In genomic region chr12:56143225-56143624, GRCh38 we compare ENCODE assay signal across 12 cellular contexts. TPM values are rescaled to one million over a fixed set of nuclear protein-coding genes. Genes with fewer than 3 reads are reported as not detected.
DNase-seq lines count a peak whose midpoint lies in the region; ATAC-seq and TF ChIP-seq lines count a peak whose summit lies in the region.
"Had no signal": no experiment of that assay in that cellular context is flagged by ENCODE, and none has a peak within 500 bp of the region (broad histone marks: within the 10 kb centered on the region; RNA-seq: fewer than 3 reads in every experiment).

No MANE protein-coding gene starts in this region.

- H3K4me3 ChIP-seq in lung, result no peak overlapping the region
- no peak overlapping the region for H3K4me3 ChIP-seq in subcutaneous abdominal adipose tissue (ENCODE audit: low read depth in 1 of 5, low read length in 5 of 5)

- H3K27ac Mint-ChIP-seq in activated T-helper 1 cell treated with anti-CD3 and anti-CD28 coated beads, Interleukin-12 subunit alpha, Interleukin-12 subunit beta, Interleukin-2, Interleukin-4 antibody, amounts not matched to agents 30 ng/mL and 10 ng/mL and 1 ng/mL, durations not matched to agents 14 hours and 24 hours and 36 hours, result peak overlapping the region; percentile 70

- WGBS in lung, 2 donors, result 48 to 58% methylated on average over 4 of the region's 4 CpGs

- peaks cover 20 to 41% of the 10 kb centered on the region in 2 donors for H3K36me3 ChIP-seq in lung (ENCODE audit: control insufficient read depth in 2 of 2, insufficient read depth in 2 of 2, low read length in 2 of 2)
- H3K36me3 ChIP-seq in subcutaneous abdominal adipose tissue (ENCODE audit: control insufficient read depth in 5 of 5, insufficient read depth in 5 of 5, low read length in 5 of 5), result peaks cover 7 to 69% (median 58%) of the 10 kb centered on the region in 5 donors

- no peaks in the 10 kb centered on the region for H3K27me3 ChIP-seq in lung (ENCODE audit: control insufficient read depth, insufficient read depth)
- H3K27me3 ChIP-seq in subcutaneous abdominal adipose tissue (ENCODE audit: control insufficient read depth in 5 of 5, insufficient read depth in 4 of 5, low read length in 5 of 5), result no peaks in the 10 kb centered on the region

- H3K36me3 Mint-ChIP-seq in activated T-cell treated with anti-CD3 and anti-CD28 coated beads, Interleukin-2, amount 50 U/mL, for 4 hours (ENCODE audit: insufficient read depth), result peaks cover 48% of the 10 kb centered on the region
- peaks cover 61% of the 10 kb centered on the region for H3K36me3 Mint-ChIP-seq in activated T-helper 1 cell treated with anti-CD3 and anti-CD28 coated beads, Interleukin-12 subunit alpha, Interleukin-12 subunit beta, Interleukin-2, Interleukin-4 antibody, amounts not matched to agents 30 ng/mL and 10 ng/mL and 1 ng/mL, durations not matched to agents 14 hours and 24 hours and 36 hours (ENCODE audit: low read depth)

- H3K4me3 Mint-ChIP-seq in activated T-cell treated with anti-CD3 and anti-CD28 coated beads, Interleukin-2, amount 50 U/mL, for 4 hours, result no peak overlapping the region
- H3K4me3 Mint-ChIP-seq in activated T-helper 1 cell treated with anti-CD3 and anti-CD28 coated beads, Interleukin-12 subunit alpha, Interleukin-12 subunit beta, Interleukin-2, Interleukin-4 antibody, amounts not matched to agents 30 ng/mL and 10 ng/mL and 1 ng/mL, durations not matched to agents 14 hours and 24 hours and 36 hours, result no peak overlapping the region

- peaks cover 41% of the 10 kb centered on the region for H3K4me1 Mint-ChIP-seq in activated T-cell treated with anti-CD3 and anti-CD28 coated beads, Interleukin-2, amount 50 U/mL, for 4 hours (ENCODE audit: low read depth)
- peaks cover 25% of the 10 kb centered on the region for H3K4me1 Mint-ChIP-seq in activated T-helper 1 cell treated with anti-CD3 and anti-CD28 coated beads, Interleukin-12 subunit alpha, Interleukin-12 subunit beta, Interleukin-2, Interleukin-4 antibody, amounts not matched to agents 30 ng/mL and 10 ng/mL and 1 ng/mL, durations not matched to agents 14 hours and 24 hours and 36 hours (ENCODE audit: low read depth)

- no peaks in the 10 kb centered on the region for H3K27me3 Mint-ChIP-seq in activated T-cell treated with anti-CD3 and anti-CD28 coated beads, Interleukin-2, amount 50 U/mL, for 4 hours (ENCODE audit: low read depth)
- H3K27me3 Mint-ChIP-seq in activated T-helper 1 cell treated with anti-CD3 and anti-CD28 coated beads, Interleukin-12 subunit alpha, Interleukin-12 subunit beta, Interleukin-2, Interleukin-4 antibody, amounts not matched to agents 30 ng/mL and 10 ng/mL and 1 ng/mL, durations not matched to agents 14 hours and 24 hours and 36 hours (ENCODE audit: insufficient read depth), result no peaks in the 10 kb centered on the region

- no peaks in the 10 kb centered on the region for H3K9me3 Mint-ChIP-seq in activated T-cell treated with anti-CD3 and anti-CD28 coated beads, Interleukin-2, amount 50 U/mL, for 4 hours
- no peaks in the 10 kb centered on the region for H3K9me3 Mint-ChIP-seq in activated T-helper 1 cell treated with anti-CD3 and anti-CD28 coated beads, Interleukin-12 subunit alpha, Interleukin-12 subunit beta, Interleukin-2, Interleukin-4 antibody, amounts not matched to agents 30 ng/mL and 10 ng/mL and 1 ng/mL, durations not matched to agents 14 hours and 24 hours and 36 hours

- peaks cover 0 to 5% of the 10 kb centered on the region in 2 donors for H3K4me1 ChIP-seq in lung (ENCODE audit: control insufficient read depth in 2 of 2, insufficient read depth in 2 of 2, low read length in 2 of 2)
- peaks cover 9 to 54% (median 51%) of the 10 kb centered on the region in 5 donors for H3K4me1 ChIP-seq in subcutaneous abdominal adipose tissue (ENCODE audit: control insufficient read depth in 5 of 5, insufficient read depth in 5 of 5, low read length in 5 of 5)

- H3K9me3 ChIP-seq in lung (ENCODE audit: control insufficient read depth in 2 of 2, insufficient read depth in 1 of 2, low read length in 1 of 2), result no peaks in the 10 kb centered on the region
- H3K9me3 ChIP-seq in subcutaneous abdominal adipose tissue (ENCODE audit: control insufficient read depth in 5 of 5, low read length in 5 of 5), result no peaks in the 10 kb centered on the region

- no peak overlapping the region for H3K9ac ChIP-seq in subcutaneous abdominal adipose tissue (ENCODE audit: low read length in 5 of 5)

- DNase-seq in activated T-cell treated with anti-CD3 and anti-CD28 coated beads, Interleukin-2, amount 50 U/mL, for 4 hours, result no peak
- DNase-seq in activated T-cell treated with anti-CD3 and anti-CD28 coated beads for 4 hours, result no peak
- DNase-seq in activated T-helper 1 cell treated with anti-CD3 and anti-CD28 coated beads, Interleukin-12 subunit alpha, Interleukin-12 subunit beta, Interleukin-2, Interleukin-4 antibody, amounts not matched to agents 30 ng/mL and 10 ng/mL and 1 ng/mL, durations not matched to agents 14 hours and 24 hours and 36 hours (ENCODE audit: low spot score), result no peak
- no peak for DNase-seq in lung (ENCODE audit: low spot score)
- DNase-seq in H4 (ENCODE audit: low spot score), result no peak
- no peak for DNase-seq in A172 (ENCODE audit: low spot score)
- DNase-seq: activated CD8-positive, alpha-beta memory T cell treated with anti-CD3 and anti-CD28 coated beads, Interleukin-2, amount 50 U/mL, for 4 hours; HCEC 1CT; midbrain had no signal

- ATAC-seq in activated T-cell treated with anti-CD3 and anti-CD28 coated beads, Interleukin-2, amount 50 U/mL, for 4 hours, result peak; percentile 48 to 50
- ATAC-seq in lung (ENCODE audit: insufficient read depth, low FRiP score), result no peak
- no peak for ATAC-seq in GM19395 (IDR thresholded peaks at IDR 0.05; ENCODE audit: unreplicated experiment)

- TF ChIP-seq CTCF in lung (IDR thresholded peaks at IDR 0.05; ENCODE audit: control extremely low read depth, extremely low read depth), result no peak

- intact Hi-C loops in activated T-helper 1 cell treated with anti-CD3 and anti-CD28 coated beads, Interleukin-12 subunit alpha, Interleukin-12 subunit beta, Interleukin-2, Interleukin-4 antibody, amounts not matched to agents 30 ng/mL and 10 ng/mL and 1 ng/mL, durations not matched to agents 14 hours and 24 hours and 36 hours (cut with micrococcal nuclease), result no loop called here

- H3K27ac ChIP-seq in lung (ENCODE audit: low read depth in 1 of 2, low read length in 1 of 2), result peak overlapping the region; percentile 17 to 47
- H3K27ac ChIP-seq in subcutaneous abdominal adipose tissue (ENCODE audit: low read depth, low read length), result peak overlapping the region; percentile 61
- H3K27ac ChIP-seq: epithelial cell of prostate had no signal

RNA-seq across cellular contexts. Expression of gene MYL6B, which starts 9.2 kb away (rescaled TPM):
- 10 to 100 TPM; 30.3 to 34.5 (median 30.8) TPM for total RNA-seq in activated T-cell treated with anti-CD3 and anti-CD28 coated beads, Interleukin-2, amount 50 U/mL, for 4 hours
- total RNA-seq in activated T-helper 1 cell treated with anti-CD3 and anti-CD28 coated beads, Interleukin-12 subunit alpha, Interleukin-12 subunit beta, Interleukin-2, Interleukin-4 antibody, amounts not matched to agents 30 ng/mL and 10 ng/mL and 1 ng/mL, durations not matched to agents 14 hours and 24 hours and 36 hours, result 58.8 and 67.6 TPM in 2 replicates
- total RNA-seq in lung, result 10 to 100 TPM; 39.1 to 46.1 TPM
- polyA plus RNA-seq in lung, result 10 to 100 TPM; 20.7 to 40.3 TPM
- total RNA-seq in H4 (2014; rRNA removed; shearing (Covaris generic)), result 88.0 and 129 TPM in 2 replicates
- 76.0 and 139 TPM in 2 replicates for total RNA-seq in A172 (2014; rRNA removed; shearing (Covaris generic))

RNA-seq across cellular contexts. Expression of gene MYL6, which starts 14.9 kb away (rescaled TPM):
- 100 to 1,000 TPM; 684 to 725 (median 686) TPM for total RNA-seq in activated T-cell treated with anti-CD3 and anti-CD28 coated beads, Interleukin-2, amount 50 U/mL, for 4 hours
- 786 and 802 TPM in 2 replicates for total RNA-seq in activated T-helper 1 cell treated with anti-CD3 and anti-CD28 coated beads, Interleukin-12 subunit alpha, Interleukin-12 subunit beta, Interleukin-2, Interleukin-4 antibody, amounts not matched to agents 30 ng/mL and 10 ng/mL and 1 ng/mL, durations not matched to agents 14 hours and 24 hours and 36 hours
- total RNA-seq in lung, result 1,000 to 10,000 TPM; 1,471 to 1,783 TPM
- polyA plus RNA-seq in lung, result 1,000 to 10,000 TPM; 2,612 to 3,593 TPM
- total RNA-seq in H4 (2014; rRNA removed; shearing (Covaris generic)), result 2,426 and 2,616 TPM in 2 replicates
- total RNA-seq in A172 (2014; rRNA removed; shearing (Covaris generic)), result 2,063 and 2,222 TPM in 2 replicates

RNA-seq across cellular contexts. Expression of gene ESYT1, which starts 15.2 kb away (rescaled TPM):
- 100 to 1,000 TPM in 2 of 3 donors, 10 to 100 TPM in 1; 95.9 to 113 (median 106) TPM for total RNA-seq in activated T-cell treated with anti-CD3 and anti-CD28 coated beads, Interleukin-2, amount 50 U/mL, for 4 hours
- 159 and 161 TPM in 2 replicates for total RNA-seq in activated T-helper 1 cell treated with anti-CD3 and anti-CD28 coated beads, Interleukin-12 subunit alpha, Interleukin-12 subunit beta, Interleukin-2, Interleukin-4 antibody, amounts not matched to agents 30 ng/mL and 10 ng/mL and 1 ng/mL, durations not matched to agents 14 hours and 24 hours and 36 hours
- total RNA-seq in lung, result 100 to 1,000 TPM in 1 of 2 donors, 10 to 100 TPM in 1; 57.4 to 131 TPM
- polyA plus RNA-seq in lung, result 10 to 100 TPM; 23.5 to 71.0 TPM
- 62.9 and 80.8 TPM in 2 replicates for total RNA-seq in H4 (2014; rRNA removed; shearing (Covaris generic))
- total RNA-seq in A172 (2014; rRNA removed; shearing (Covaris generic)), result 119 and 164 TPM in 2 replicates

RNA-seq across cellular contexts. Expression of gene ZC3H10, which starts 25.2 kb away (rescaled TPM):
- 1 to 10 TPM; 7.4 to 8.3 (median 8.2) TPM for total RNA-seq in activated T-cell treated with anti-CD3 and anti-CD28 coated beads, Interleukin-2, amount 50 U/mL, for 4 hours
- total RNA-seq in activated T-helper 1 cell treated with anti-CD3 and anti-CD28 coated beads, Interleukin-12 subunit alpha, Interleukin-12 subunit beta, Interleukin-2, Interleukin-4 antibody, amounts not matched to agents 30 ng/mL and 10 ng/mL and 1 ng/mL, durations not matched to agents 14 hours and 24 hours and 36 hours, result 13.5 and 13.7 TPM in 2 replicates
- 1 to 10 TPM; 2.5 to 7.9 TPM for total RNA-seq in lung
- 1 to 10 TPM; 3.1 to 3.5 TPM for polyA plus RNA-seq in lung
- 1.9 and 2.4 TPM in 2 replicates for total RNA-seq in H4 (2014; rRNA removed; shearing (Covaris generic))
- total RNA-seq in A172 (2014; rRNA removed; shearing (Covaris generic)), result 1.8 and 2.9 TPM in 2 replicates

RNA-seq across cellular contexts. Expression of gene RPL41, which starts 26.8 kb away (rescaled TPM):
- total RNA-seq in activated T-cell treated with anti-CD3 and anti-CD28 coated beads, Interleukin-2, amount 50 U/mL, for 4 hours, result 1,000 to 10,000 TPM; 3,827 to 4,080 (median 3,837) TPM
- total RNA-seq in activated T-helper 1 cell treated with anti-CD3 and anti-CD28 coated beads, Interleukin-12 subunit alpha, Interleukin-12 subunit beta, Interleukin-2, Interleukin-4 antibody, amounts not matched to agents 30 ng/mL and 10 ng/mL and 1 ng/mL, durations not matched to agents 14 hours and 24 hours and 36 hours, result 3,669 and 3,676 TPM in 2 replicates
- total RNA-seq in lung, result 1,000 to 10,000 TPM; 1,569 to 3,132 TPM
- polyA plus RNA-seq in lung, result 1,000 to 10,000 TPM; 4,690 to 5,737 TPM
- 3,847 and 4,326 TPM in 2 replicates for total RNA-seq in H4 (2014; rRNA removed; shearing (Covaris generic))
- total RNA-seq in A172 (2014; rRNA removed; shearing (Covaris generic)), result 1,898 and 3,438 TPM in 2 replicates

Comparison
In these comparisons a context has a peak if more than half of its experiments do, and no peak if none do; other contexts are left out.
1. ATAC-seq: peak in activated T-cell treated with anti-CD3 and anti-CD28 coated beads, Interleukin-2, amount 50 U/mL, for 4 hours (2 of 2); none in lung (single experiment) and GM19395 (single experiment).